ENCODE assay signal across 1 cellular context in the genomic region with DNA sequence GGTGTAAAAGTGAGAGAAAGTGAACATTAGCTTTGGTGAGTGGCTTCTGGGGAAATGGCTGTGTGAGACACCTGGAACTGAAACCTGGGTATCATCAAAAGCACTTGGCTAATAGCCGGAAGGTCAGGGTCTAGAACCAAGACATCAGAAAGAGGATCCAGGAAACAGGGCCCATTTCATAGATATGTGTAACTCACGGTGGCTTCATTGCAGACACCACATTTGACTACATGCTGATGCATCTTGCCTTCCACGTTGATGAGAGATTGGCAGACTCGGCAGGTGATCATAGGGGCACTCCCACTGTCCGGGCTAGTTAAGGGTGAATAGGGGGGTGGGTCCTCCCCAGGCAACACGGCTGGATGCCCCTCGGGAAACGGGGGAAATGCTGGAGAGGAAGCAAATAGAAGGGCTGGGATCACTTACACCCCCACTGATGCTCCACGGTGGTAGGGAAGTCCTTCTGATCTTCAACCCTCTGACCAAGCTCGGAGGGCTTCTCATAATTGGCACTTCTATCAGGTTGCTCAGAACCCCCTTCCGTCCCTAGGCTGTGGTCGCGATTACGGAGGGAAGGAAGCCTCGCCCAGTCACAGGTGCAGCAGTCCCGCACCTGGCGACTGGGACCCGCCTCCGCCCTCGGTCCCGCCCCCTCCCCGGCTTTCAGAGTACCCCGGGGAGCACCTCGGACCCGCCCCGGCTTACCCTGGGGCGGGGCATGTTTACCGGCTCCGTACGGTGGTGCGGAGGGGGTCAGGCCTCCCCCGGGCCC.
TF ChIP-seq lines count a peak whose summit lies in the region.

No MANE protein-coding gene starts in this region.

TF ChIP-seq in endothelial cell of umbilical vein, 7 proteins besides CTCF, POLR2A, EP300 and RAD21:
- TF ChIP-seq, protein P1, sequence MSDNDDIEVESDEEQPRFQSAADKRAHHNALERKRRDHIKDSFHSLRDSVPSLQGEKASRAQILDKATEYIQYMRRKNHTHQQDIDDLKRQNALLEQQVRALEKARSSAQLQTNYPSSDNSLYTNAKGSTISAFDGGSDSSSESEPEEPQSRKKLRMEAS (IDR thresholded peaks at IDR 0.05; ENCODE audit: insufficient read depth, insufficient read length): no peak
- TF ChIP-seq JUN (IDR thresholded peaks at IDR 0.05; ENCODE audit: borderline replicate concordance, insufficient read depth, insufficient read length, low read depth): no peak
- no peak for TF ChIP-seq GATA2 (IDR thresholded peaks at IDR 0.05; ENCODE audit: insufficient read depth, insufficient read length, low read depth, low read length)
